8 cellular contexts compared by ENCODE assay signal in genomic region chr22:21652547-21653545, GRCh38. TPM values are rescaled to one million over a fixed set of nuclear protein-coding genes. Genes with fewer than 3 reads are reported as not detected.
DNase-seq lines count a peak whose midpoint lies in the region; ATAC-seq and TF ChIP-seq lines count a peak whose summit lies in the region.

No MANE protein-coding gene starts in this region.

- WGBS in mesenchymal stem cell, result 4% methylated on average over 40 of the region's 40 CpGs

- H2BK5ac ChIP-seq in mesenchymal stem cell (ENCODE audit: low read depth, low read length, poor library complexity, severe bottlenecking), result no peak overlapping the region

- peak overlapping the region in 1 of 2 experiments; percentile 77 for H3K23ac ChIP-seq in mesenchymal stem cell (ENCODE audit: low read length in 2 of 2)

- H3K27ac ChIP-seq in 22Rv1 (peak overlapping the region; percentile 79), mesenchymal stem cell (ENCODE audit: low read length, poor library complexity, severe bottlenecking) (no peak overlapping the region)

- H3K4me1 ChIP-seq in adipocyte (ENCODE audit: control insufficient read depth, insufficient read depth, low read length) (peaks cover 12% of the 10 kb centered on the region), mesenchymal stem cell (ENCODE audit: control insufficient read depth, insufficient read depth, low read depth, low read length) (peaks cover 24% of the 10 kb centered on the region)

- peak overlapping the region; percentile 26 to 40 for H3K18ac ChIP-seq in mesenchymal stem cell (ENCODE audit: low read depth in 1 of 2, low read length in 2 of 2)

- peak overlapping the region in 1 of 2 experiments; percentile 55 for H3K14ac ChIP-seq in mesenchymal stem cell (ENCODE audit: low read length in 2 of 2)

- H4K8ac ChIP-seq in mesenchymal stem cell (ENCODE audit: low read length), result peak overlapping the region; percentile 47

- peaks cover 16% of the 10 kb centered on the region for H3K79me1 ChIP-seq in mesenchymal stem cell (replicated peaks; ENCODE audit: low read length, poor library complexity, severe bottlenecking)

- no peak overlapping the region for H2AK5ac ChIP-seq in mesenchymal stem cell (ENCODE audit: low read length, severe bottlenecking)

- peak; percentile 85 for DNase-seq in H7
- DNase-seq in adipocyte (ENCODE audit: low read depth), result no peak
- no peak for DNase-seq in mesenchymal stem cell
- DNase-seq in stimulated activated naive CD4-positive, alpha-beta T cell (lab: John Stamatoyannopoulos, UW), result no peak
- DNase-seq in NCI-H524 treated with DMSO at 0.1 percent for 48 hours (lab: John Stamatoyannopoulos, UW), result no peak
- DNase-seq in DMS153 (lab: John Stamatoyannopoulos, UW), result no peak

- peak overlapping the region; percentile 83 for H3K4me3 ChIP-seq in H7 (ENCODE audit: insufficient read depth, low read depth, low read length)
- H3K4me3 ChIP-seq in adipocyte (ENCODE audit: low read length), result peak overlapping the region; percentile 82
- H3K4me3 ChIP-seq in mesenchymal stem cell (ENCODE audit: insufficient read depth in 1 of 2, low read depth in 1 of 2, low read length in 2 of 2), result peak overlapping the region; percentile 65 to 89

- H2BK12ac ChIP-seq in mesenchymal stem cell (ENCODE audit: low read length in 2 of 2), result peak overlapping the region in 1 of 2 experiments; percentile 31

- peak overlapping the region; percentile 24 for H2BK120ac ChIP-seq in mesenchymal stem cell (ENCODE audit: low read depth, low read length)

- peak overlapping the region; percentile 22 to 70 for H3K4ac ChIP-seq in mesenchymal stem cell (ENCODE audit: low read depth in 1 of 2, low read length in 2 of 2)

- H3K27me3 ChIP-seq in H7 (ENCODE audit: control insufficient read depth, insufficient read depth, low read length), result no peaks in the 10 kb centered on the region
- H3K27me3 ChIP-seq in adipocyte (replicated peaks; ENCODE audit: control insufficient read depth, insufficient read depth, low read length), result no peaks in the 10 kb centered on the region
- H3K27me3 ChIP-seq in mesenchymal stem cell (ENCODE audit: control insufficient read depth in 1 of 2, insufficient read depth in 1 of 2, low read length in 2 of 2), result peaks cover 0 to 9% of the 10 kb centered on the region in 2 experiments

- H3K36me3 ChIP-seq in H7 (replicated peaks; ENCODE audit: control insufficient read depth, insufficient read depth, low read length) (peaks cover 8% of the 10 kb centered on the region), adipocyte (ENCODE audit: control insufficient read depth, insufficient read depth, low read length, severe bottlenecking) (peaks cover 3% of the 10 kb centered on the region), mesenchymal stem cell (ENCODE audit: control insufficient read depth in 1 of 2, insufficient read depth in 2 of 2, low read depth in 1 of 2, low read length in 2 of 2) (peaks cover 9 to 11% of the 10 kb centered on the region in 2 experiments)

- ATAC-seq in HG02610 (IDR thresholded peaks at IDR 0.05; ENCODE audit: unreplicated experiment), result no peak

- TF ChIP-seq CTCF in 22Rv1 (IDR thresholded peaks at IDR 0.05), result no peak

- H2BK15ac ChIP-seq in mesenchymal stem cell (ENCODE audit: low read depth, poor library complexity, severe bottlenecking), result peak overlapping the region; percentile 57

- peak overlapping the region; percentile 81 for H3K9ac ChIP-seq in adipocyte (ENCODE audit: low read length)
- peak overlapping the region; percentile 85 for H3K9ac ChIP-seq in mesenchymal stem cell (ENCODE audit: low read length)

- H4K91ac ChIP-seq in mesenchymal stem cell (ENCODE audit: low read length), result peak overlapping the region; percentile 82

- peak overlapping the region; percentile 98 for H3K4me2 ChIP-seq in mesenchymal stem cell (ENCODE audit: low read length, poor library complexity, severe bottlenecking)

- H3K9me3 ChIP-seq in adipocyte (ENCODE audit: control insufficient read depth, low read length) (no peaks in the 10 kb centered on the region), mesenchymal stem cell (ENCODE audit: control insufficient read depth, low read length) (no peaks in the 10 kb centered on the region)

- peak overlapping the region; percentile 42 for H2AFZ ChIP-seq in mesenchymal stem cell (ENCODE audit: low read depth, low read length)

RNA-seq across cellular contexts. Expression of gene SDF2L1, which starts 10.7 kb away (rescaled TPM):
- total RNA-seq in H7 (2014; rRNA removed; shearing (Covaris generic)), result 29.3 and 54.0 TPM in 2 replicates
- 27.4 TPM for polyA plus RNA-seq in mesenchymal stem cell (2013, experiment 1 of 2)
- 27.8 TPM for polyA plus RNA-seq in mesenchymal stem cell (2013, experiment 2 of 2)

RNA-seq across cellular contexts. Expression of gene PPIL2, which starts 13.0 kb away (rescaled TPM):
- total RNA-seq in H7 (2014; rRNA removed; shearing (Covaris generic)), result 23.1 and 23.5 TPM in 2 replicates
- polyA plus RNA-seq in mesenchymal stem cell (2013, experiment 1 of 2), result 30.8 TPM
- 29.5 TPM for polyA plus RNA-seq in mesenchymal stem cell (2013, experiment 2 of 2)

RNA-seq across cellular contexts. Expression of gene CCDC116, which starts 20.3 kb away (rescaled TPM):
- total RNA-seq in H7 (2014; rRNA removed; shearing (Covaris generic)), result 0.48 and 0.55 TPM in 2 replicates
- polyA plus RNA-seq in mesenchymal stem cell (2013, experiment 1 of 2), result 0.18 TPM
- polyA plus RNA-seq in mesenchymal stem cell (2013, experiment 2 of 2), result 0.11 TPM

RNA-seq across cellular contexts. Expression of gene YDJC, which starts 23.0 kb away (rescaled TPM):
- 53.0 and 57.3 TPM in 2 replicates for total RNA-seq in H7 (2014; rRNA removed; shearing (Covaris generic))
- polyA plus RNA-seq in mesenchymal stem cell (2013, experiment 1 of 2), result 13.7 TPM
- polyA plus RNA-seq in mesenchymal stem cell (2013, experiment 2 of 2), result 13.9 TPM
